12 cellular contexts compared by ENCODE assay signal in the genomic region with DNA sequence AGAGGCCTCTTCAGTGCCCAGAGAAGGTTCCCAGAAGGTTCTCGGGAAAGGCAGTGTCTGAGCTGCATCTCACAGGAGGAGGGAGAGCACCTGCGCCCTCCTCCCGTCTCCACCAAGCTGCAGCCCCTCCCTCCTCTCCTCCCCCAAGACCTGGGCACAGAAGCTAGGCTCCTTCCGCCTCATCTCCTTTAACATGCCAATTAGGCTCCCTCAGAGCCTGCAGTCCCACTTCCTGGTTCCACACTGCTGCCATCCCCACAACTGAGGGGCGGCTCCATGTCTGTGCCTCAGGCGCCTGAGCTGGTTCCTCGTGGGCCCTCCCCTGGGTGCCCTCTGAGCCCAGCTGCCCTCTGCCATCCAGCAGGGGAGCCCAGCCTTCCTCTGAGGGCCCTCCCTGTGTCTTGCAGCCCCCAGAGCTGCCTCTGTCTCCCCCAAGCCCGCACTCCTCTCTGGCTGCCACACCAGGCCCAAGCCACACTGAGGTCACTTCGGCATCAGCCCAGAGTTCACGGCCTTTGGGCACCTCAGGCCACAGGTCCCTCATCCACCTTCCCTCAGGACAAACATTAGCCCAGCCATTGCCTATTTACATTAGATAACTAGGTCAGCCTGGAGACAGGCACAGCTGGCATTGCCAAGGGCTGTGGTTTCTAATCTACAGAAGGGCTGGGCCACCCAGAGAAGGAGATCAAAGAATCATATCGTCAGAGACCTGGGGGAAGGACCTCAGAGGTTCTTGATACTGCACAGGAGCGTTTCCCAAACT. TPM values are rescaled to one million over a fixed set of nuclear protein-coding genes. Genes with fewer than 3 reads are reported as not detected.
A peak's percentile ranks its signal among the peaks of the same experiment; 100 is the strongest.
DNase-seq lines count a peak whose midpoint lies in the region; ATAC-seq, FAIRE-seq and TF ChIP-seq lines count a peak whose summit lies in the region.
"Had no signal": no experiment of that assay in that cellular context is flagged by ENCODE, and none has a peak within 500 bp of the region (broad histone marks: within the 10 kb centered on the region; RNA-seq: fewer than 3 reads in every experiment).

No MANE protein-coding gene starts in this region.

- TF ChIP-seq POLR2A in GM12878 (IDR thresholded peaks at IDR 0.05; ENCODE audit: low read depth, low read length): no peak

- POLR2A ChIA-PET in GM12878 (lab: Charles Lee): interaction anchor here (0.6 to 1.0 kb wide), 2 partner anchors 9 to 430 kb away, joined by 3 read pairs; no protein-coding TSS in a partner anchor

- ATAC-seq in GM12878 (peak; percentile 37; the same call in 2 of the 3 replicates), HG03354 (IDR thresholded peaks at IDR 0.05; ENCODE audit: poor library complexity, severe bottlenecking, unreplicated experiment) (no peak), GM21360 (IDR thresholded peaks at IDR 0.05; ENCODE audit: unreplicated experiment) (no peak), GM21528 (IDR thresholded peaks at IDR 0.05; ENCODE audit: low FRiP score, unreplicated experiment) (no peak)

- TF ChIP-seq CTCF in GM12878 (IDR thresholded peaks at IDR 0.05 in 2 of 3, conservative IDR thresholded peaks at IDR 0.05 in 1 of 3; ENCODE audit: control insufficient read depth in 2 of 3, extremely low read depth in 1 of 3, insufficient read depth in 1 of 3, low read depth in 3 of 3, low read length in 3 of 3): no peak

- CTCF ChIA-PET in GM12878 (lab: Yijun Ruan, JAX): no interaction called here

- H3K36me3 ChIP-seq in GM12878 (ENCODE audit: control insufficient read depth in 2 of 2, insufficient read depth in 2 of 2, low read length in 1 of 2): no peaks in the 10 kb centered on the region
- H3K36me3 ChIP-seq in mucosa of rectum (ENCODE audit: control insufficient read depth in 2 of 2, insufficient read depth in 2 of 2, low read length in 2 of 2): no peaks in the 10 kb centered on the region

- H3K9me3 ChIP-seq in GM12878 (replicated peaks; ENCODE audit: control insufficient read depth, insufficient read depth, low read length) (no peaks in the 10 kb centered on the region), mucosa of rectum (ENCODE audit: control insufficient read depth in 2 of 2, low read length in 2 of 2) (no peaks in the 10 kb centered on the region)

- H3K27me3 ChIP-seq in GM12878 (replicated peaks in 1 of 2; ENCODE audit: control insufficient read depth in 2 of 2, insufficient read depth in 2 of 2, low read length in 1 of 2) (no peaks in the 10 kb centered on the region), mucosa of rectum (ENCODE audit: control insufficient read depth in 2 of 2, insufficient read depth in 2 of 2, low read length in 2 of 2) (no peaks in the 10 kb centered on the region)

- H3K4me2 ChIP-seq in GM12878 (ENCODE audit: control insufficient read depth, insufficient read depth): no peak overlapping the region

- no TSS peak for BruUV-seq in GM12878 (replicated peaks; lab: Mats Ljungman, UMichigan)

- SMC1A ChIA-PET in GM12878 (lab: Charles Lee; ENCODE audit: uncharacterized antibody, unreplicated experiment): interaction anchor here (0.6 to 2.0 kb wide), 2 partner anchors 11 to 931 kb away, joined by 3 to 4 read pairs; no protein-coding TSS in a partner anchor

- FAIRE-seq in GM12878 (lab: Jason Lieb, UNC): no peak

- no peak overlapping the region for H3K27ac ChIP-seq in GM12878 (ENCODE audit: control insufficient read depth, insufficient read depth)
- H3K27ac ChIP-seq in mucosa of rectum (ENCODE audit: low read depth in 2 of 2, low read length in 2 of 2): peak overlapping the region; percentile 50 to 76

- H3K79me2 ChIP-seq in GM12878 (ENCODE audit: control insufficient read depth, insufficient read depth, low read length): no peaks in the 10 kb centered on the region

- H3K4me3 ChIP-seq in GM12878: no peak overlapping the region
- no peak overlapping the region for H3K4me3 ChIP-seq in mucosa of rectum (ENCODE audit: low read length in 2 of 2)

- TF ChIP-seq EP300 in GM12878 (IDR thresholded peaks at IDR 0.05; ENCODE audit: borderline replicate concordance in 1 of 2, control insufficient read depth in 1 of 2, low read depth in 2 of 2, low read length in 2 of 2): no peak

- peak; percentile 27 for DNase-seq in ACHN
- peak; percentile 83 for DNase-seq in M059J (ENCODE audit: low read depth)
- DNase-seq in GM12878 (ENCODE audit: low read depth, low spot score): no peak
- DNase-seq in medulla oblongata (ENCODE audit: extremely low spot score): no peak
- DNase-seq: naive thymus-derived CD8-positive, alpha-beta T cell had no signal

- no peaks in the 10 kb centered on the region for H4K20me1 ChIP-seq in GM12878 (ENCODE audit: control insufficient read depth, insufficient read depth)

- H3K9ac ChIP-seq in GM12878 (ENCODE audit: control insufficient read depth, insufficient read depth, low read length) (no peak overlapping the region), mucosa of rectum (ENCODE audit: low read depth in 1 of 2, low read length in 2 of 2) (peak overlapping the region in 1 of 2 donors; percentile 20)

- RAD21 ChIA-PET in GM12878 (lab: Charles Lee; ENCODE audit: unreplicated experiment): interaction anchor here (1.1 kb wide), 1 partner anchor 24 kb away, joined by 3 read pairs; no protein-coding TSS in a partner anchor

- 25% methylated on average over 12 of the region's 12 CpGs for WGBS in GM12878 (ENCODE audit: insufficient coverage, insufficient replicate concordance, low lambda C conversion rate, missing lambda C conversion rate)

- H3K4me1 ChIP-seq in GM12878 (ENCODE audit: control insufficient read depth, insufficient read depth, low read length) (no peaks in the 10 kb centered on the region), mucosa of rectum (ENCODE audit: control insufficient read depth in 2 of 2, insufficient read depth in 2 of 2, low read length in 2 of 2) (peaks cover 22 to 30% of the 10 kb centered on the region in 2 donors)

- TF ChIP-seq RAD21 in GM12878 (IDR thresholded peaks at IDR 0.05; ENCODE audit: insufficient read depth, low read depth, low read length): no peak

- intact Hi-C loops in GM12878 (cut with micrococcal nuclease; ENCODE audit: unreplicated experiment): no loop called here

- in situ Hi-C loops in ACHN (cut with HindIII; ENCODE audit: low pct_ligation_motif_present, low pct_unique_long_range_greater_than_20kb, low sequenced_read_pairs): no loop called here
- in situ Hi-C loops in GM12878 (cut with MboI): no loop called here

- no peak overlapping the region for H2AFZ ChIP-seq in GM12878 (ENCODE audit: control insufficient read depth, low read depth, low read length)

TF ChIP-seq in GM12878, 131 proteins besides CTCF, POLR2A, EP300 and RAD21 (continues in another document):
- no peak for TF ChIP-seq ZZZ3 (IDR thresholded peaks at IDR 0.05; ENCODE audit: control insufficient read depth, insufficient read length, low read depth)
- TF ChIP-seq MEF2A (IDR thresholded peaks at IDR 0.05; ENCODE audit: insufficient read depth, low read depth, low read length): no peak
- no peak for TF ChIP-seq TAF1 (IDR thresholded peaks at IDR 0.05; ENCODE audit: borderline replicate concordance, low read depth, low read length)
- TF ChIP-seq, protein P1, sequence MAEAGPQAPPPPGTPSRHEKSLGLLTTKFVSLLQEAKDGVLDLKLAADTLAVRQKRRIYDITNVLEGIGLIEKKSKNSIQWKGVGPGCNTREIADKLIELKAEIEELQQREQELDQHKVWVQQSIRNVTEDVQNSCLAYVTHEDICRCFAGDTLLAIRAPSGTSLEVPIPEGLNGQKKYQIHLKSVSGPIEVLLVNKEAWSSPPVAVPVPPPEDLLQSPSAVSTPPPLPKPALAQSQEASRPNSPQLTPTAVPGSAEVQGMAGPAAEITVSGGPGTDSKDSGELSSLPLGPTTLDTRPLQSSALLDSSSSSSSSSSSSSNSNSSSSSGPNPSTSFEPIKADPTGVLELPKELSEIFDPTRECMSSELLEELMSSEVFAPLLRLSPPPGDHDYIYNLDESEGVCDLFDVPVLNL (IDR thresholded peaks at IDR 0.05; ENCODE audit: low read depth, low read length): no peak
- no peak for TF ChIP-seq NFXL1 (IDR thresholded peaks at IDR 0.05; ENCODE audit: borderline replicate concordance)
- no peak for TF ChIP-seq IRF4 (IDR thresholded peaks at IDR 0.05; ENCODE audit: low read depth, low read length)

RNA-seq across cellular contexts. Expression of a gene that starts 28.9 kb away (rescaled TPM):
- 2.4 and 2.8 TPM in 2 replicates for total RNA-seq in M059J (2014; rRNA removed; shearing (Covaris generic))
- not detected in 2 replicates for total RNA-seq in GM12878 (2013; cell fraction: nucleolus; rRNA removed)
- total RNA-seq in GM12878 (2014; rRNA removed) (not detected in 2 replicates), GM12878 (2014; rRNA removed; fragmentation: Illumina TruSeq; extraction: Trizol) (not detected in 2 replicates), GM12878 (2021) (0.11 and 0.13 TPM in 2 replicates)
- not detected for polyA plus RNA-seq in GM12878 (2011; ENCODE audit: low read depth)
- polyA plus RNA-seq in GM12878 (2011; rRNA removed) (not detected in 2 replicates), GM12878 (2014; fragmentation: Illumina TruSeq; extraction: Trizol) (not detected in 2 replicates), GM12878 (2014; fragmentation: Nextera tagmentation; extraction: Ambion mirVana) (not detected), GM12878 (2014; rRNA removed) (not detected in 2 replicates), GM12878 (2016; fragmentation: Nextera tagmentation; extraction: Ambion mirVana) (not detected)
- not detected in 2 replicates for polyA plus RNA-seq in GM12878 (2011; cell fraction: cytosol; rRNA removed)
- polyA plus RNA-seq in GM12878 (2011; cell fraction: nucleus; rRNA removed): not detected in 2 replicates
- polyA plus RNA-seq in GM12878 (2012): not detected in 2 replicates
- polyA minus RNA-seq in GM12878 (2011; rRNA and poly(A)+ RNA removed): not detected in 2 replicates
- polyA minus RNA-seq in GM12878 (2011; cell fraction: cytosol; rRNA and poly(A)+ RNA removed): 0.21 and 0.27 TPM in 2 replicates
- not detected in 2 replicates for polyA minus RNA-seq in GM12878 (2011; cell fraction: nucleus; rRNA and poly(A)+ RNA removed)
- total RNA-seq: naive thymus-derived CD8-positive, alpha-beta T cell; OCI-LY7 had no signal
- polyA plus RNA-seq: CD14-positive monocyte; fibroblast of lung; naive thymus-derived CD8-positive, alpha-beta T cell had no signal

RNA-seq across cellular contexts. Expression of a gene that starts 42.6 kb away (rescaled TPM):
- 35.3 and 35.6 TPM in 2 replicates for total RNA-seq in M059J (2014; rRNA removed; shearing (Covaris generic))
- total RNA-seq in GM12878 (2013; cell fraction: nucleolus; rRNA removed): 17.9 and 18.7 TPM in 2 replicates
- total RNA-seq in GM12878 (2014; rRNA removed): 9.8 and 10.5 TPM in 2 replicates
- 6.0 and 6.1 TPM in 2 replicates for total RNA-seq in GM12878 (2014; rRNA removed; fragmentation: Illumina TruSeq; extraction: Trizol)
- 9.8 and 10.1 TPM in 2 replicates for total RNA-seq in GM12878 (2021)
- 3.0 TPM for polyA plus RNA-seq in GM12878 (2011; ENCODE audit: low read depth)
- polyA plus RNA-seq in GM12878 (2011; rRNA removed): 2.8 and 5.3 TPM in 2 replicates
- 7.4 and 8.6 TPM in 2 replicates for polyA plus RNA-seq in GM12878 (2011; cell fraction: cytosol; rRNA removed)
- polyA plus RNA-seq in GM12878 (2011; cell fraction: nucleus; rRNA removed): 3.5 and 4.8 TPM in 2 replicates
- polyA plus RNA-seq in GM12878 (2012): 3.2 and 4.7 TPM in 2 replicates
- 3.4 and 6.0 TPM in 2 replicates for polyA plus RNA-seq in GM12878 (2014; fragmentation: Illumina TruSeq; extraction: Trizol)
- polyA plus RNA-seq in GM12878 (2014; fragmentation: Nextera tagmentation; extraction: Ambion mirVana): 1 to 10 TPM; 4.0 to 9.6 TPM
- polyA plus RNA-seq in GM12878 (2014; rRNA removed): 7.4 and 7.6 TPM in 2 replicates
- polyA plus RNA-seq in GM12878 (2016; fragmentation: Nextera tagmentation; extraction: Ambion mirVana): 1 to 10 TPM; 8.6 to 9.3 TPM
- 10.5 and 15.1 TPM in 2 replicates for polyA minus RNA-seq in GM12878 (2011; rRNA and poly(A)+ RNA removed)
- 4.8 and 6.1 TPM in 2 replicates for polyA minus RNA-seq in GM12878 (2011; cell fraction: cytosol; rRNA and poly(A)+ RNA removed)
- polyA minus RNA-seq in GM12878 (2011; cell fraction: nucleus; rRNA and poly(A)+ RNA removed): 5.2 and 10.0 TPM in 2 replicates

Comparison
In these comparisons a context has a peak if more than half of its experiments do, and no peak if none do; other contexts are left out.
1. DNase-seq: peak in ACHN (single experiment) and M059J (single experiment); none in GM12878 (single experiment) and medulla oblongata (single experiment).